9 cellular contexts compared by ENCODE assay signal in the genomic region with DNA sequence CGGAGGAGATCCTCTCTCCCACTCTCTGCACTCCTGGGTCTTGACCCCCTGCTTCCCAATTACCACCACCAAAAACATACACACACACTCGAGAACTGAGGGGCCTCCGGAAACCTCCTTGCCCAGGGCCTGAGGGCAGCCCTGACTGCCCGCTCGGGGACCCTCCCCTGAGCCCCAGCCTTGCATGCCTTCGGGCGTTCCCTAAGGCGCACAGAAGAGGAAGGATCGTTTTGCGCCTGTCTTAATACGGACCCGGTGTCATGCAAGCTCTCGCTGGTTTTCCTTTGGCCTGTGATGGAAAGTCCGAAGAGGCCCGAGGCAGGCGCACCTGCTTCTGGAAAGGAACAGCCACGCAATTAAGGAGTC. TPM values are rescaled to one million over a fixed set of nuclear protein-coding genes. Genes with fewer than 3 reads are reported as not detected.
DNase-seq lines count a peak whose midpoint lies in the region; ATAC-seq and TF ChIP-seq lines count a peak whose summit lies in the region.
"Had no signal": no experiment of that assay in that cellular context is flagged by ENCODE, and none has a peak within 500 bp of the region (broad histone marks: within the 10 kb centered on the region; RNA-seq: fewer than 3 reads in every experiment).

No MANE protein-coding gene starts in this region.

- H3K79me1 ChIP-seq in IMR-90 (ENCODE audit: low read depth in 1 of 2, low read length in 2 of 2): no peaks in the 10 kb centered on the region

- H3K18ac ChIP-seq in IMR-90 (ENCODE audit: low read depth, low read length): no peak overlapping the region

- no peak for TF ChIP-seq RAD21 in IMR-90 (IDR thresholded peaks at IDR 0.05; ENCODE audit: low read length)

- H3K9ac ChIP-seq in IMR-90 (ENCODE audit: low read depth, low read length): no peak overlapping the region

- H3K4me3 ChIP-seq in IMR-90 (ENCODE audit: insufficient read depth, low read depth, low read length): no peak overlapping the region
- peak overlapping the region in 51 of 59 donors; percentile 47 to 82 (median 71) for H3K4me3 ChIP-seq in dorsolateral prefrontal cortex
- peak overlapping the region in 3 of 4 donors; percentile 52 to 71 (median 63) for H3K4me3 ChIP-seq in gastrocnemius medialis

- no peaks in the 10 kb centered on the region for H3K36me3 ChIP-seq in IMR-90 (ENCODE audit: control insufficient read depth, insufficient read depth, low read length)
- no peaks in the 10 kb centered on the region for H3K36me3 ChIP-seq in gastrocnemius medialis

- no peak overlapping the region for H3K14ac ChIP-seq in IMR-90 (replicated peaks; ENCODE audit: low read depth, low read length)

- no peak overlapping the region for H3K4me2 ChIP-seq in IMR-90 (ENCODE audit: low read depth, low read length)

- 6% methylated on average over 4 of the region's 17 CpGs; no CpG with 5 or more reads in 1 of the 2 experiments for WGBS in IMR-90 (ENCODE audit: extremely low coverage in 2 of 2, insufficient read length in 1 of 2), 2 experiments

- no peak overlapping the region for H2BK20ac ChIP-seq in IMR-90 (ENCODE audit: low read depth, low read length)

- no peak overlapping the region for H4K8ac ChIP-seq in IMR-90 (ENCODE audit: low read depth in 2 of 2, low read length in 2 of 2)

- no peak overlapping the region for H4K5ac ChIP-seq in IMR-90 (ENCODE audit: low read depth, low read length)

- H3K27me3 ChIP-seq in IMR-90 (ENCODE audit: control insufficient read depth, insufficient read depth, low read length) (peaks cover 34% of the 10 kb centered on the region), dorsolateral prefrontal cortex (peaks cover 0 to 8% (median 0%) of the 10 kb centered on the region in 45 donors), gastrocnemius medialis (peaks cover 42 to 48% (median 44%) of the 10 kb centered on the region in 3 donors)

- no peak overlapping the region for H2AK9ac ChIP-seq in IMR-90 (replicated peaks; ENCODE audit: low read depth, low read length, poor library complexity)

- no peak overlapping the region for H4K91ac ChIP-seq in IMR-90 (ENCODE audit: insufficient read depth, low read depth, low read length)

- no peak overlapping the region for H2AK5ac ChIP-seq in IMR-90 (ENCODE audit: low read depth, low read length)

- DNase-seq in IMR-90 (no peak), dorsolateral prefrontal cortex (no peak), gastrocnemius medialis (no peak), activated gamma-delta T cell treated with Interleukin-2 at 50 U/mL for 16 hours (no peak), A172 (ENCODE audit: low spot score) (no peak), activated gamma-delta T cell (lab: John Stamatoyannopoulos, UW) (no peak)
- DNase-seq: activated CD4-positive, alpha-beta T cell treated with anti-CD3 and anti-CD28 coated beads for 4 hours had no signal

- ATAC-seq in GM19324 (IDR thresholded peaks at IDR 0.05; ENCODE audit: low FRiP score, unreplicated experiment) (peak; percentile 23), IMR-90 (ENCODE audit: low read depth) (no peak), gastrocnemius medialis (no peak), HG03457 (IDR thresholded peaks at IDR 0.05; ENCODE audit: unreplicated experiment) (no peak)

- no peak overlapping the region for H2BK120ac ChIP-seq in IMR-90 (ENCODE audit: low read depth, low read length)

- BruUV-seq in IMR-90 (replicated peaks; lab: Mats Ljungman, UMichigan): no TSS peak

- no peak overlapping the region for H3K27ac ChIP-seq in IMR-90 (ENCODE audit: insufficient read depth, low read length)
- peak overlapping the region in 57 of 59 donors; percentile 53 to 99 (median 95) for H3K27ac ChIP-seq in dorsolateral prefrontal cortex
- H3K27ac ChIP-seq in gastrocnemius medialis: no peak overlapping the region

- CTCF ChIA-PET in IMR-90 (lab: Yijun Ruan, JAX): no interaction called here

- H2AFZ ChIP-seq in IMR-90 (replicated peaks; ENCODE audit: low read length, poor library complexity): peak overlapping the region; percentile 86

- no peaks in the 10 kb centered on the region for H3K4me1 ChIP-seq in IMR-90 (ENCODE audit: control insufficient read depth, insufficient read depth, low read length)
- H3K4me1 ChIP-seq in gastrocnemius medialis: peaks cover 0 to 8% of the 10 kb centered on the region in 2 donors

- intact Hi-C loops in IMR-90 (cut with micrococcal nuclease) (no loop called here), dorsolateral prefrontal cortex (cut with DNase I) (loop anchor here (5.0 to 10.0 kb wide), 8 partner anchors 69 to 919 kb away; partner anchors contain the start of gene MRPS9 (in 1 of the 2)), gastrocnemius medialis (cut with DNase I; ENCODE audit: low total_unique reads) (loop anchor here (10.0 kb wide), 1 partner anchor 1709 kb away; no protein-coding TSS in a partner anchor)

- H2BK15ac ChIP-seq in IMR-90 (ENCODE audit: low read depth, low read length): no peak overlapping the region

- dilution Hi-C loops in IMR-90 (cut with HindIII; ENCODE audit: low sequenced_read_pairs, unreplicated experiment): no loop called here

- TF ChIP-seq POLR2A in IMR-90 (IDR thresholded peaks at IDR 0.05; ENCODE audit: low read depth, low read length): no peak
- TF ChIP-seq POLR2A in gastrocnemius medialis (IDR thresholded peaks at IDR 0.05): no peak

- H3K9me3 ChIP-seq in IMR-90 (ENCODE audit: control insufficient read depth, insufficient read depth, low read length) (no peaks in the 10 kb centered on the region), gastrocnemius medialis (no peaks in the 10 kb centered on the region)

- no peak overlapping the region for H3K4ac ChIP-seq in IMR-90 (ENCODE audit: low read depth, low read length)

- POLR2A ChIA-PET in IMR-90 (lab: Charles Lee; ENCODE audit: unreplicated experiment): no interaction called here

- in situ Hi-C loops in IMR-90 (cut with MboI; ENCODE audit: low sequenced_read_pairs) (no loop called here), gastrocnemius medialis (cut with MboI; ENCODE audit: low sequenced_read_pairs in 4 of 4) (no loop called here)

- no peak overlapping the region for H3K56ac ChIP-seq in IMR-90 (ENCODE audit: extremely low read depth, insufficient read depth, low read length)

- no peak for TF ChIP-seq CTCF in IMR-90 (conservative IDR thresholded peaks at IDR 0.05; ENCODE audit: low read depth, low read length)
- peak in 7 of 56 donors; percentile 2 to 49 (median 22) for TF ChIP-seq CTCF in dorsolateral prefrontal cortex (IDR thresholded peaks at IDR 0.05 in 54 of 56, conservative IDR thresholded peaks at IDR 0.05 in 2 of 56; ENCODE audit: low read depth in 1 of 56, partially characterized antibody in 56 of 56)
- TF ChIP-seq CTCF in gastrocnemius medialis (IDR thresholded peaks at IDR 0.05 in 4 of 5, conservative IDR thresholded peaks at IDR 0.05 in 1 of 5): no peak

- H4K20me1 ChIP-seq in IMR-90 (ENCODE audit: insufficient read depth, low read length): no peaks in the 10 kb centered on the region

- no peaks in the 10 kb centered on the region for H3K9me1 ChIP-seq in IMR-90 (ENCODE audit: insufficient read depth, low read length)

- no peak overlapping the region for H2BK5ac ChIP-seq in IMR-90 (ENCODE audit: low read depth, low read length, poor library complexity, severe bottlenecking)

- H3K23ac ChIP-seq in IMR-90 (ENCODE audit: low read depth, low read length): no peak overlapping the region

TF ChIP-seq in IMR-90, 13 proteins besides CTCF, POLR2A, EP300 and RAD21:
- TF ChIP-seq CEBPB (IDR thresholded peaks at IDR 0.05; ENCODE audit: low read depth, low read length): no peak
- TF ChIP-seq, protein P1, sequence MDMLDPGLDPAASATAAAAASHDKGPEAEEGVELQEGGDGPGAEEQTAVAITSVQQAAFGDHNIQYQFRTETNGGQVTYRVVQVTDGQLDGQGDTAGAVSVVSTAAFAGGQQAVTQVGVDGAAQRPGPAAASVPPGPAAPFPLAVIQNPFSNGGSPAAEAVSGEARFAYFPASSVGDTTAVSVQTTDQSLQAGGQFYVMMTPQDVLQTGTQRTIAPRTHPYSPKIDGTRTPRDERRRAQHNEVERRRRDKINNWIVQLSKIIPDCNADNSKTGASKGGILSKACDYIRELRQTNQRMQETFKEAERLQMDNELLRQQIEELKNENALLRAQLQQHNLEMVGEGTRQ (IDR thresholded peaks at IDR 0.05; ENCODE audit: low read depth, low read length): no peak
- TF ChIP-seq RFX5 (IDR thresholded peaks at IDR 0.05; ENCODE audit: low read depth, low read length): no peak
- TF ChIP-seq MAFK (IDR thresholded peaks at IDR 0.05; ENCODE audit: low read depth, low read length): no peak
- TF ChIP-seq CHD1 (IDR thresholded peaks at IDR 0.05; ENCODE audit: low read depth, low read length): no peak
- no peak for TF ChIP-seq BHLHE40 (IDR thresholded peaks at IDR 0.05; ENCODE audit: low read depth, low read length)
- TF ChIP-seq ELK1 (IDR thresholded peaks at IDR 0.05; ENCODE audit: borderline replicate concordance, low read depth, low read length): no peak
- TF ChIP-seq RCOR1 (IDR thresholded peaks at IDR 0.05; ENCODE audit: insufficient replicate concordance, low read length): no peak
- no peak for TF ChIP-seq MXI1 (IDR thresholded peaks at IDR 0.05; ENCODE audit: borderline replicate concordance, low read depth, low read length)
- no peak for TF ChIP-seq SMC3 (IDR thresholded peaks at IDR 0.05; ENCODE audit: low read depth, low read length)
- no peak for TF ChIP-seq FOS (IDR thresholded peaks at IDR 0.05; ENCODE audit: low read depth, low read length)

RNA-seq across cellular contexts. Expression of gene POU3F3, which starts 19.8 kb away (rescaled TPM):
- not detected in 2 replicates for total RNA-seq in IMR-90 (2012; rRNA removed)
- polyA plus RNA-seq in IMR-90 (2012; rRNA removed): not detected in 2 replicates
- polyA plus RNA-seq in IMR-90 (2012; cell fraction: cytosol; rRNA removed): not detected in 2 replicates
- not detected in 2 replicates for polyA plus RNA-seq in IMR-90 (2012; cell fraction: nucleus; rRNA removed; ENCODE audit: low replicate concordance)
- total RNA-seq in dorsolateral prefrontal cortex: 100 to 1,000 TPM in 4 of 120 experiments, 10 to 100 TPM in 116; 43.0 to 120 (median 66.2) TPM
- total RNA-seq in gastrocnemius medialis: not detected
- not detected in 2 replicates for total RNA-seq in A172 (2014; rRNA removed; shearing (Covaris generic))

Comparison
In these comparisons a context has a peak if more than half of its experiments do, and no peak if none do; other contexts are left out.
1. H3K27ac ChIP-seq: peak in dorsolateral prefrontal cortex (57 of 59); none in IMR-90 (single experiment) and gastrocnemius medialis (0 of 4).
2. RNA of gene POU3F3, which starts 19.8 kb away (total RNA-seq): 43.0 to 120 TPM in dorsolateral prefrontal cortex; not detected in IMR-90, not detected in gastrocnemius medialis and not detected in A172; every median in the first group is over 10 times any median in the second.